Comparison of ENCODE assay signal across 1 cellular context in genomic region chr4:41857225-41857624, GRCh38.
TF ChIP-seq lines count a peak whose summit lies in the region.

No MANE protein-coding gene starts in this region.

TF ChIP-seq in SK-N-SH, 30 proteins besides CTCF, POLR2A, EP300 and RAD21 (continued from another document):
- TF ChIP-seq CHD2 (IDR thresholded peaks at IDR 0.05; ENCODE audit: low read length, partially characterized antibody) (peak; percentile 59), EZH2phosphoT487 (IDR thresholded peaks at IDR 0.05; ENCODE audit: borderline replicate concordance, low read depth) (no peak), SIN3A (IDR thresholded peaks at IDR 0.05; ENCODE audit: borderline replicate concordance, low read depth, low read length) (no peak), TEAD4 (IDR thresholded peaks at IDR 0.05; ENCODE audit: borderline replicate concordance, insufficient read depth) (no peak), FOXM1 (IDR thresholded peaks at IDR 0.05; ENCODE audit: low read depth) (no peak), GABPA (IDR thresholded peaks at IDR 0.05; ENCODE audit: low read depth) (no peak), USF2 (IDR thresholded peaks at IDR 0.05; ENCODE audit: borderline replicate concordance, low read depth, low read length) (no peak)
